Comparison of ENCODE assay signal across 8 cellular contexts in genomic region chr3:161560006-161560637, GRCh38.
A peak's percentile ranks its signal among the peaks of the same experiment; 100 is the strongest.
DNase-seq lines count a peak whose midpoint lies in the region; ATAC-seq, FAIRE-seq and TF ChIP-seq lines count a peak whose summit lies in the region.

No MANE protein-coding gene starts in this region.

- peaks cover 2% of the 10 kb centered on the region for H4K20me1 ChIP-seq in mammary epithelial cell (ENCODE audit: insufficient read depth, low read length)

- H3K79me2 ChIP-seq in mammary epithelial cell (ENCODE audit: insufficient read depth, low read length): no peaks in the 10 kb centered on the region

- dilution Hi-C loops in mammary epithelial cell (cut with HindIII; ENCODE audit: low sequenced_read_pairs): no loop called here

- no peak overlapping the region for H3K4me3 ChIP-seq in mammary epithelial cell (replicated peaks in 1 of 3; ENCODE audit: insufficient read depth in 1 of 3, low read depth in 2 of 3, low read length in 3 of 3)

- no peak for TF ChIP-seq POLR2A in H54 (IDR thresholded peaks at IDR 0.05; ENCODE audit: low read depth, low read length)

- H2AFZ ChIP-seq in mammary epithelial cell (ENCODE audit: low read depth, low read length): no peak overlapping the region

- in situ Hi-C loops in mammary epithelial cell (cut with MboI; ENCODE audit: low sequenced_read_pairs in 2 of 2): no loop called here

- BruUV-seq in mammary epithelial cell (replicated peaks; lab: Mats Ljungman, UMichigan): no TSS peak

- H3K4me1 ChIP-seq in mammary epithelial cell (ENCODE audit: insufficient read depth, low read length): peaks cover 7% of the 10 kb centered on the region

- H3K9me3 ChIP-seq in mammary epithelial cell (replicated peaks; ENCODE audit: insufficient read depth, low read length): no peaks in the 10 kb centered on the region

- H3K36me3 ChIP-seq in mammary epithelial cell (ENCODE audit: insufficient read depth, low read length): no peaks in the 10 kb centered on the region

- H3K4me2 ChIP-seq in mammary epithelial cell (ENCODE audit: insufficient read depth, low read depth, low read length): no peak overlapping the region

- CTCF ChIA-PET in mammary epithelial cell (lab: Charles Lee; ENCODE audit: low non-redundant PET): no interaction called here

- H3K27ac ChIP-seq in mammary epithelial cell (ENCODE audit: insufficient read depth, low read depth, low read length): no peak overlapping the region

- TF ChIP-seq CTCF in mammary epithelial cell (conservative IDR thresholded peaks at IDR 0.05 in 1 of 2, IDR thresholded peaks at IDR 0.05 in 1 of 2; ENCODE audit: extremely low read depth in 1 of 2, insufficient read depth in 1 of 2, low read depth in 1 of 2, low read length in 2 of 2): peak; percentile 43 to 78

- no peak overlapping the region for H3K9ac ChIP-seq in mammary epithelial cell (ENCODE audit: insufficient read depth, low read length)

- intact Hi-C loops in mammary epithelial cell (cut with micrococcal nuclease): loop anchor here (5.0 kb wide), 1 partner anchor 292 kb away; no protein-coding TSS in a partner anchor

- FAIRE-seq in H54 (lab: Jason Lieb, UNC): peak; percentile 93

- DNase-seq in DMS153 treated with DMSO at 0.1 percent for 48 hours (lab: John Stamatoyannopoulos, UW; ENCODE audit: unreplicated experiment) (peak; percentile 31), H54 (ENCODE audit: insufficient read length, low spot score) (no peak), NCI-H510A treated with DMSO at 0.1 percent for 48 hours (lab: John Stamatoyannopoulos, UW) (peak; percentile 53), mammary epithelial cell (peak; percentile 23), left lobe of liver (ENCODE audit: low spot score) (no peak)
- DNase-seq in activated CD8-positive, alpha-beta memory T cell treated with anti-CD3 and anti-CD28 coated beads, Interleukin-2, amount 50 U/mL, for 4 hours: no peak
- no peak for DNase-seq in stimulated activated CD4-positive, alpha-beta T cell treated with anti-CD3 and anti-CD28 coated beads, Interleukin-4, amount 100 ng/mL, for 1 hour

- H3K27me3 ChIP-seq in mammary epithelial cell (ENCODE audit: insufficient read depth, low read length): peaks cover 4% of the 10 kb centered on the region

- 4% methylated on average over 14 of the region's 14 CpGs for WGBS in mammary epithelial cell (ENCODE audit: low coverage, missing lambda C conversion rate)

- ATAC-seq in left lobe of liver (peak; percentile 88), HG03520 (IDR thresholded peaks at IDR 0.05; ENCODE audit: unreplicated experiment) (no peak)

Comparison
In these comparisons a context has a peak if more than half of its experiments do, and no peak if none do; other contexts are left out.
1. DNase-seq: peak in DMS153 treated with DMSO at 0.1 percent for 48 hours (single experiment), NCI-H510A treated with DMSO at 0.1 percent for 48 hours (single experiment) and mammary epithelial cell (single experiment); none in H54 (single experiment), left lobe of liver (single experiment), activated CD8-positive, alpha-beta memory T cell treated with anti-CD3 and anti-CD28 coated beads, Interleukin-2, amount 50 U/mL, for 4 hours (single experiment) and stimulated activated CD4-positive, alpha-beta T cell treated with anti-CD3 and anti-CD28 coated beads, Interleukin-4, amount 100 ng/mL, for 1 hour (single experiment).